8 cellular contexts compared by ENCODE assay signal in genomic region chr22:25404556-25404922, GRCh38.
A peak's percentile ranks its signal among the peaks of the same experiment; 100 is the strongest.
DNase-seq lines count a peak whose midpoint lies in the region; ATAC-seq and TF ChIP-seq lines count a peak whose summit lies in the region.

No MANE protein-coding gene starts in this region.

- no peaks in the 10 kb centered on the region for H3K9me3 ChIP-seq in parathyroid adenoma (ENCODE audit: control insufficient read depth, low read length)

- ATAC-seq in Right ventricle myocardium superior (ENCODE audit: poor library complexity) (no peak), Right ventricle myocardium inferior (no peak)

- no peak for TF ChIP-seq CTCF in fibroblast of pulmonary artery (IDR thresholded peaks at IDR 0.05; ENCODE audit: low read length, missing control alignments)
- no peak for TF ChIP-seq CTCF in parathyroid adenoma (IDR thresholded peaks at IDR 0.05)

- no peaks in the 10 kb centered on the region for H3K27me3 Mint-ChIP-seq in T-helper 1 cell treated with Interleukin-12 subunit alpha and Interleukin-12 subunit beta and Interleukin-4 antibody, amounts not matched to agents 30 μg/mL and 1 μg/mL, for 36 hours (ENCODE audit: low read depth)

- peaks cover 26% of the 10 kb centered on the region for H3K4me1 Mint-ChIP-seq in T-helper 1 cell treated with Interleukin-12 subunit alpha and Interleukin-12 subunit beta and Interleukin-4 antibody, amounts not matched to agents 30 μg/mL and 1 μg/mL, for 36 hours (ENCODE audit: low read depth)

- H3K4me2 ChIP-seq in parathyroid adenoma (ENCODE audit: low read length), result peak overlapping the region; percentile 75

- DNase-seq in Right ventricle myocardium superior (peak; percentile 53), Right ventricle myocardium inferior (ENCODE audit: missing footprints) (no peak), fibroblast of pulmonary artery (ENCODE audit: low read depth) (no peak), iPS-NIHi7 (ENCODE audit: extremely low spot score) (no peak), SIG-M5 treated with dmso at 0.1 percent for 504 hours (lab: John Stamatoyannopoulos, UW; ENCODE audit: unreplicated experiment) (no peak), GF-D8 (lab: John Stamatoyannopoulos, UW) (no peak)

- H3K36me3 ChIP-seq in parathyroid adenoma (ENCODE audit: control insufficient read depth, insufficient read depth, low read length), result no peaks in the 10 kb centered on the region

- H3K4me1 ChIP-seq in parathyroid adenoma, result peaks cover 19% of the 10 kb centered on the region

- H3K27ac Mint-ChIP-seq in T-helper 1 cell treated with Interleukin-12 subunit alpha and Interleukin-12 subunit beta and Interleukin-4 antibody, amounts not matched to agents 30 μg/mL and 1 μg/mL, for 36 hours, result no peak overlapping the region

- H3K79me2 ChIP-seq in parathyroid adenoma, result peaks cover 14% of the 10 kb centered on the region

- peak overlapping the region; percentile 74 for H3K4me3 ChIP-seq in fibroblast of pulmonary artery (replicated peaks; ENCODE audit: low read depth, low read length)
- peak overlapping the region; percentile 58 for H3K4me3 ChIP-seq in parathyroid adenoma (ENCODE audit: low read depth, low read length)

- H2AFZ ChIP-seq in parathyroid adenoma, result peak overlapping the region; percentile 42

- intact Hi-C loops in Right ventricle myocardium superior (cut with DNase I), result loop anchor here (5.0 kb wide), 1 partner anchor 42 kb away; no protein-coding TSS in a partner anchor
- intact Hi-C loops in Right ventricle myocardium inferior (cut with DNase I), result no loop called here

- peak overlapping the region; percentile 93 for H3K27ac ChIP-seq in parathyroid adenoma

- H3K9me3 Mint-ChIP-seq in T-helper 1 cell treated with Interleukin-12 subunit alpha and Interleukin-12 subunit beta and Interleukin-4 antibody, amounts not matched to agents 30 μg/mL and 1 μg/mL, for 36 hours, result no peaks in the 10 kb centered on the region

- no peaks in the 10 kb centered on the region for H3K27me3 ChIP-seq in parathyroid adenoma (ENCODE audit: control insufficient read depth, insufficient read depth, low read length)

- peaks cover 6% of the 10 kb centered on the region for H3K36me3 Mint-ChIP-seq in T-helper 1 cell treated with Interleukin-12 subunit alpha and Interleukin-12 subunit beta and Interleukin-4 antibody, amounts not matched to agents 30 μg/mL and 1 μg/mL, for 36 hours (ENCODE audit: low read depth)

- no peak overlapping the region for H3K9ac ChIP-seq in parathyroid adenoma

- H3K4me3 Mint-ChIP-seq in T-helper 1 cell treated with Interleukin-12 subunit alpha and Interleukin-12 subunit beta and Interleukin-4 antibody, amounts not matched to agents 30 μg/mL and 1 μg/mL, for 36 hours, result peak overlapping the region; percentile 82
